ENCODE assay signal across 13 cellular contexts in genomic region chr7:49580000-49580399, GRCh38.
"Had no signal": no experiment of that assay in that cellular context is flagged by ENCODE, and none has a peak within 500 bp of the region (broad histone marks: within the 10 kb centered on the region; RNA-seq: fewer than 3 reads in every experiment).

No MANE protein-coding gene starts in this region.

- H3K9me3 Mint-ChIP-seq: neural crest cell had no signal

- ATAC-seq: activated CD8-positive, alpha-beta T cell treated with anti-CD3 and anti-CD28 coated beads, Interleukin-2, amount 10 ng/mL, durations not matched to agents 7 days and 5 days; foreskin keratinocyte; left ventricle myocardium superior had no signal

- H3K4me1 ChIP-seq: ascending aorta, foreskin keratinocyte, parathyroid adenoma, thyroid gland, vagina had no signal

- H3K4me1 Mint-ChIP-seq: neural crest cell had no signal

- DNase-seq: activated CD4-positive, alpha-beta T cell treated with anti-CD3 and anti-CD28 coated beads for 4 hours; activated CD8-positive, alpha-beta memory T cell treated with anti-CD3 and anti-CD28 coated beads, Interleukin-2, amount 50 U/mL, for 48 hours; activated CD8-positive, alpha-beta T cell treated with anti-CD3 and anti-CD28 coated beads, Interleukin-2, amount 10 ng/mL, durations not matched to agents 7 days and 5 days; dorsolateral prefrontal cortex; foreskin keratinocyte; left ventricle myocardium superior; retina; small intestine; thyroid gland had no signal

- H3K9me3 ChIP-seq: ascending aorta, thyroid gland, vagina had no signal

- H3K27ac Mint-ChIP-seq: activated CD8-positive, alpha-beta T cell treated with anti-CD3 and anti-CD28 coated beads, Interleukin-2, amount 10 ng/mL, durations not matched to agents 7 days and 5 days had no signal

- H3K4me3 ChIP-seq: ascending aorta, dorsolateral prefrontal cortex, thyroid gland, vagina had no signal

- H3K4me3 Mint-ChIP-seq: activated CD8-positive, alpha-beta T cell treated with anti-CD3 and anti-CD28 coated beads, Interleukin-2, amount 10 ng/mL, durations not matched to agents 7 days and 5 days; neural crest cell had no signal

- H3K27ac ChIP-seq: ascending aorta, dorsolateral prefrontal cortex, foreskin keratinocyte, parathyroid adenoma, thyroid gland, vagina had no signal

- H3K27me3 ChIP-seq: ascending aorta, foreskin keratinocyte, thyroid gland, vagina had no signal

- H3K36me3 ChIP-seq: ascending aorta, thyroid gland, vagina had no signal
